In the genomic region with DNA sequence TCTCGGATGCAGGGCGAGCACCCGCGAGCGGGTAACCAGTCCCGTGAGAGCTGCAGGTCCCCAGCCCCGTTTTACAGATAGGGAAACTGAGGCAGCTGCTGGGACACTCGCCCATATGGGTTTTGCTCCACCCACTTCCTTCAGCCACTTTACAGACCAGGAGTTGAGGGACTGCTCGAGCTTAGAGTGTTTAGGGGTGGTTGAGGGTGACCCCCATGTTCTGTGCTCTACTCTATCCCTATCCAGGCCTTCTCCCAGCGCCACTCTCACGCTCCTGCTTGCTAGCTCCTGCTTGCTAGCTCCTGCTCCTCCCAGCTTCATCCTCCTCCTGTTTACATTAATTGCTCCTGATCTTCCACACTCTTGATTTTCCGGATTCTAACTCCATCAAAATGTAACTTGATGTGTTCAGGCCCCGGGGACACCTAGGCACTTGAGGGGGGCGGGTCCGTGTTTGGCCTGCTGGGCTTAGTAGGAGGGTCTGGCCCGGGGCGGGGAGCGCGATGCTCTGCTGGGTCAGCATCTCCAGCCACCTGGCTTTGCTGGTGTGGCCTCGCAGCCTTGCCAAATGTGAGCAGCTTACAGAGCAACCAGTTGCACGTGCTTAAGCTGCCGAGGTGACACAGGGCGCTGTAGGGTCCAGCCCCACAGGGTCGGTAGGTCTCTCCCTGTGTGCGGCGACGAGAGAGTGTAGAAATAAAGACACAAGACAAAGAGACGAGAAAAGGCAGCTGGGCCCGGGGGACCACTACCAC, we compare ENCODE assay signal across 8 cellular contexts. TPM values are rescaled to one million over a fixed set of nuclear protein-coding genes. Genes with fewer than 3 reads are reported as not detected.
DNase-seq lines count a peak whose midpoint lies in the region; TF ChIP-seq lines count a peak whose summit lies in the region.

No MANE protein-coding gene starts in this region.

- H3K9me3 ChIP-seq in cardiac muscle cell (ENCODE audit: low read depth) (no peaks in the 10 kb centered on the region), mesodermal cell (ENCODE audit: control insufficient read depth, low read length) (peaks cover 6% of the 10 kb centered on the region), vagina (no peaks in the 10 kb centered on the region)

- peaks cover 3% of the 10 kb centered on the region for H3K36me3 ChIP-seq in cardiac muscle cell
- H3K36me3 ChIP-seq in mesodermal cell (ENCODE audit: control insufficient read depth, insufficient read depth, low read length): peaks cover 13% of the 10 kb centered on the region
- peaks cover 0 to 6% of the 10 kb centered on the region in 2 donors for H3K36me3 ChIP-seq in vagina

- CTCF ChIA-PET in GM10248 (lab: Yijun Ruan, JAX): interaction anchor here (0.9 to 7.4 kb wide), 9 partner anchors 8 to 95 kb away, joined by 3 to 110 read pairs (median 4); a partner anchor contains a TSS

- peak overlapping the region; percentile 97 for H3K4me3 ChIP-seq in cardiac muscle cell
- H3K4me3 ChIP-seq in cardiac fibroblast (replicated peaks in 1 of 2; ENCODE audit: low read depth in 2 of 2, low read length in 2 of 2): peak overlapping the region; percentile 91 to 94
- peak overlapping the region; percentile 87 for H3K4me3 ChIP-seq in mesodermal cell (ENCODE audit: extremely low read depth, insufficient read depth, low read length, poor library complexity, severe bottlenecking)
- peak overlapping the region; percentile 79 to 93 for H3K4me3 ChIP-seq in vagina

- TF ChIP-seq CTCF in cardiac muscle cell (IDR thresholded peaks at IDR 0.05; ENCODE audit: low read depth, low read length): no peak
- no peak for TF ChIP-seq CTCF in cardiac fibroblast (IDR thresholded peaks at IDR 0.05; ENCODE audit: low read depth, low read length)
- TF ChIP-seq CTCF in vagina (IDR thresholded peaks at IDR 0.05): no peak
- no peak for TF ChIP-seq CTCF in GM10248 (IDR thresholded peaks at IDR 0.05; ENCODE audit: control extremely low read depth, extremely low read depth, low read depth, missing control alignments)

- intact Hi-C loops in cardiac septum (cut with DNase I): no loop called here
- intact Hi-C loops in vagina (cut with DNase I): no loop called here

- no peak for TF ChIP-seq POLR2A in vagina (IDR thresholded peaks at IDR 0.05)

- peaks cover 4% of the 10 kb centered on the region for H3K4me1 ChIP-seq in cardiac muscle cell (ENCODE audit: low read depth)
- H3K4me1 ChIP-seq in mesodermal cell (ENCODE audit: control insufficient read depth, insufficient read depth, low read length, poor library complexity, severe bottlenecking): no peaks in the 10 kb centered on the region
- H3K4me1 ChIP-seq in vagina: peaks cover 36% of the 10 kb centered on the region

- H3K27me3 ChIP-seq in cardiac muscle cell (no peaks in the 10 kb centered on the region), vagina (no peaks in the 10 kb centered on the region)

- 73 to 87% methylated on average over 24 to 27 of the region's 29 CpGs for WGBS in mesodermal cell (ENCODE audit: insufficient coverage in 2 of 2), 2 experiments

- POLR2A ChIA-PET in GM10248 (lab: Yijun Ruan, JAX): interaction anchor here (1.5 kb wide), 1 partner anchor 62 kb away, joined by 4 read pairs; a partner anchor contains a TSS

- H3K27ac ChIP-seq in cardiac muscle cell: no peak overlapping the region
- no peak overlapping the region for H3K27ac ChIP-seq in mesodermal cell (ENCODE audit: low read depth, low read length, severe bottlenecking)
- peak overlapping the region; percentile 78 for H3K27ac ChIP-seq in vagina

- DNase-seq in cardiac muscle cell (ENCODE audit: low read depth in 1 of 2, low spot score in 1 of 2) (no peak), cardiac septum (ENCODE audit: low spot score) (no peak), cardiac fibroblast (ENCODE audit: low read depth in 2 of 2) (no peak), vagina (ENCODE audit: extremely low spot score in 2 of 2) (no peak), LoVo (ENCODE audit: low spot score) (no peak), GM10248 (ENCODE audit: extremely low spot score) (no peak), HT-29 (ENCODE audit: low spot score) (no peak)

RNA-seq across cellular contexts. Expression of a gene that starts 1.5 kb away (rescaled TPM):
- total RNA-seq in cardiac muscle cell (132 and 141 TPM in 2 replicates), cardiac septum (136 TPM), vagina (101 TPM)
- polyA plus RNA-seq in cardiac muscle cell: 206 and 240 TPM in 2 replicates
- 36.7 TPM for polyA plus RNA-seq in mesodermal cell (2013, experiment 1 of 2)
- 30.0 TPM for polyA plus RNA-seq in mesodermal cell (2013, experiment 2 of 2)
- total RNA-seq in HT-29 (2014; rRNA removed; shearing (Covaris generic)): 365 and 392 TPM in 2 replicates

RNA-seq across cellular contexts. Expression of a gene that starts 20.2 kb away (rescaled TPM):
- total RNA-seq in cardiac muscle cell (not detected in 2 replicates), cardiac septum (2.0 TPM), vagina (136 TPM)
- polyA plus RNA-seq in cardiac muscle cell: 1.2 TPM in 1 of 2 replicates, not detected in the other
- not detected for polyA plus RNA-seq in mesodermal cell (2013, experiment 1 of 2)
- polyA plus RNA-seq in mesodermal cell (2013, experiment 2 of 2): not detected
- total RNA-seq in HT-29 (2014; rRNA removed; shearing (Covaris generic)): 221 and 241 TPM in 2 replicates

RNA-seq across cellular contexts. Expression of a gene that starts 31.1 kb away (rescaled TPM):
- total RNA-seq in cardiac muscle cell (595 and 729 TPM in 2 replicates), cardiac septum (65.7 TPM), vagina (134 TPM)
- polyA plus RNA-seq in cardiac muscle cell: 243 and 262 TPM in 2 replicates
- 109 TPM for polyA plus RNA-seq in mesodermal cell (2013, experiment 1 of 2)
- 84.8 TPM for polyA plus RNA-seq in mesodermal cell (2013, experiment 2 of 2)
- total RNA-seq in HT-29 (2014; rRNA removed; shearing (Covaris generic)): 439 and 565 TPM in 2 replicates

Comparison
In these comparisons a context has a peak if more than half of its experiments do, and no peak if none do; other contexts are left out.
1. RNA of a gene that starts 20.2 kb away (total RNA-seq): 221 to 241 TPM in HT-29 and 136 TPM in vagina (single experiment); 2.0 TPM in cardiac septum (single experiment) and not detected in cardiac muscle cell; every median in the first group is over 10 times any median in the second.
2. Peak in every context shown above with its lines, with median percentiles within 50 percentile points of each other: H3K4me3 ChIP-seq.